31 cellular contexts compared by ENCODE assay signal in genomic region chr18:45748531-45748930, GRCh38. TPM values are rescaled to one million over a fixed set of nuclear protein-coding genes. Genes with fewer than 3 reads are reported as not detected.
"Had no signal": no experiment of that assay in that cellular context is flagged by ENCODE, and none has a peak within 500 bp of the region (broad histone marks: within the 10 kb centered on the region; RNA-seq: fewer than 3 reads in every experiment).

No MANE protein-coding gene starts in this region.

- H3K27me3 ChIP-seq: ascending aorta, cardiac muscle cell had no signal

- DNase-seq: activated B cell treated with CpG ODN at 0.5 μM for 24 hours; activated CD4-positive, alpha-beta memory T cell treated with anti-CD3 and anti-CD28 coated beads for 36 hours; activated CD4-positive, alpha-beta T cell treated with anti-CD3 and anti-CD28 coated beads for 4 hours; activated CD4-positive, alpha-beta T cell treated with anti-CD3 and anti-CD28 coated beads, Interleukin-2, amount 10 ng/mL, durations not matched to agents 24 days and 14 days; activated CD4-positive, alpha-beta T cell treated with anti-CD3 and anti-CD28 coated beads, Interleukin-2, amount 50 U/mL, for 1 hour; activated CD4-positive, alpha-beta T cell treated with anti-CD3 and anti-CD28 coated beads, Interleukin-2, amount 50 U/mL, for 4 hours; activated CD4-positive, CD25-positive, alpha-beta regulatory T cell treated with anti-CD3 and anti-CD28 coated beads, Interleukin-2, amount 50 U/mL, for 72 hours; activated CD8-positive, alpha-beta memory T cell treated with anti-CD3 and anti-CD28 coated beads, Interleukin-2, amount 50 U/mL, for 4 hours; activated CD8-positive, alpha-beta T cell treated with anti-CD3 and anti-CD28 coated beads for 36 hours; activated effector memory CD4-positive, alpha-beta T cell treated with anti-CD3 and anti-CD28 coated beads, Interleukin-2, amount 50 U/mL, for 16 hours; activated gamma-delta T cell treated with Interleukin-2 at 50 U/mL for 16 hours; activated naive CD4-positive, alpha-beta T cell treated with anti-CD3 and anti-CD28 coated beads, Interleukin-2, amount 10 ng/mL, durations not matched to agents 7 days and 5 days; activated naive CD4-positive, alpha-beta T cell treated with Interleukin-2 at 50 U/mL for 16 hours; activated naive CD8-positive, alpha-beta T cell treated with anti-CD3 and anti-CD28 coated beads, Interleukin-2, amount 10 ng/mL, durations not matched to agents 7 days and 5 days; activated naive CD8-positive, alpha-beta T cell treated with anti-CD3 and anti-CD28 coated beads, Interleukin-2, amount 50 U/mL, for 24 hours; activated T-cell treated with anti-CD3 and anti-CD28 coated beads for 4 hours; activated T-cell treated with anti-CD3 and anti-CD28 coated beads, Interleukin-2, amount 50 U/mL, for 1 hour; activated T-cell treated with anti-CD3 and anti-CD28 coated beads, Interleukin-2, amount 50 U/mL, for 4 hours; activated T-cell treated with anti-CD3 and anti-CD28 coated beads, Interleukin-2, amount 50 U/mL, for 72 hours; amygdala; anterior cingulate cortex; caudate nucleus; cerebellar nuclear complex; T-helper 1 cell; T-helper 2 cell; T-helper 9 cell had no signal

- H3K9me3 ChIP-seq: ascending aorta had no signal

- ATAC-seq: activated CD8-positive, alpha-beta T cell treated with anti-CD3 and anti-CD28 coated beads for 36 hours; activated naive CD8-positive, alpha-beta T cell treated with anti-CD3 and anti-CD28 coated beads, Interleukin-2, amount 50 U/mL, for 24 hours; activated T-cell treated with anti-CD3 and anti-CD28 coated beads, Interleukin-2, amount 50 U/mL, for 4 hours; activated T-cell treated with anti-CD3 and anti-CD28 coated beads, Interleukin-2, amount 50 U/mL, for 72 hours; activated T-helper 17 cell treated with anti-CD3 and anti-CD28 coated beads, Interleukin-2, amount 50 U/mL, for 72 hours had no signal

- H3K36me3 ChIP-seq: ascending aorta, cardiac muscle cell had no signal

- H3K4me3 ChIP-seq: ascending aorta, cardiac muscle cell had no signal

- H3K27ac ChIP-seq: cardiac muscle cell had no signal

- FAIRE-seq: bronchial epithelial cell, TTC549 had no signal

RNA-seq across cellular contexts. Expression of gene SLC14A1, which starts 24.6 kb away (rescaled TPM):
- total RNA-seq: bronchial epithelial cell, cardiac muscle cell had no signal
- polyA plus RNA-seq: cardiac muscle cell had no signal
